In the genomic region with DNA sequence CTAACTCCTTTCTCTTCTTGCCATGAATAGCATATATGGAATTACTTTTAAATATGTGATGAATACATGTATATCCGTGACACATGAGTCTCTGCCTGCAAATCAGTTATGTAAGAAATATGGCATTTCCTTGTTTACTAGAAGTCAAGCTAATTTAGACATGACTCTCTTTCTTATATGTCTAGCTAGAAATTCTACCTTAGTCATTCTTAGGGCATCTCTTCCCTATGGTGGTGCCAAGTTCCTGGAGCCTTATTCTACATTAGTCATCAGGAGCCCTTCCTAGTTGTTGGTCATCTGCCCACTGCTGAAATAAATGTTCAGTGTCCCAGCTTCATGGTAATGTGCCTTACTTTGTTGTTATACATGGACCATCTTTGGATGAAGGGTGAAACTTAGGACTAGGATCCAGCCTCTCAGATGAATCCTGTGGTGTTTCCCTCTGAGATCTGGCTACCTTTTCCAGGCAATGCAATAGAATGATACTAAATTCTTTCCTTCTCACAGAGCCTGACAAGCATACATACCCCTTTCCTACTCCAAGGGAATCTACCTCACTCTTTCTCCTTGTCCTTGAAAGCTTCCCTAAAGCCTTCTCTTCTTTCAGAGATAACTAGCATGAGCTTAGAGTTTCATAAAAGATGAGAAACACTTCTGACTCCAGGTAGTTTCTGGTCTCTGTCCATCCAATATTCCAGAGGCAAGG, we compare ENCODE assay signal across 1 cellular context.
TF ChIP-seq lines count a peak whose summit lies in the region.

No MANE protein-coding gene starts in this region.

TF ChIP-seq in IMR-90, 13 proteins besides CTCF, POLR2A, EP300 and RAD21 (continued from another document):
- no peak for TF ChIP-seq ELK1 (IDR thresholded peaks at IDR 0.05; ENCODE audit: borderline replicate concordance, low read depth, low read length)
- TF ChIP-seq FOS (IDR thresholded peaks at IDR 0.05; ENCODE audit: low read depth, low read length): peak; percentile 84
